10 cellular contexts compared by ENCODE assay signal in genomic region chr10:96288151-96288621, GRCh38. TPM values are rescaled to one million over a fixed set of nuclear protein-coding genes. Genes with fewer than 3 reads are reported as not detected.
DNase-seq lines count a peak whose midpoint lies in the region; ATAC-seq, FAIRE-seq and TF ChIP-seq lines count a peak whose summit lies in the region.
"Had no signal": no experiment of that assay in that cellular context is flagged by ENCODE, and none has a peak within 500 bp of the region (broad histone marks: within the 10 kb centered on the region; RNA-seq: fewer than 3 reads in every experiment).

No MANE protein-coding gene starts in this region.

- no peak overlapping the region for H3K4me3 ChIP-seq in adrenal gland

- no peak for TF ChIP-seq POLR2A in adrenal gland (IDR thresholded peaks at IDR 0.05)

- H3K36me3 Mint-ChIP-seq in T-helper 1 cell treated with Interleukin-12 subunit alpha and Interleukin-12 subunit beta and Interleukin-4 antibody, amounts not matched to agents 30 μg/mL and 1 μg/mL, for 36 hours (ENCODE audit: low read depth), result no peaks in the 10 kb centered on the region
- no peaks in the 10 kb centered on the region for H3K36me3 Mint-ChIP-seq in stimulated activated memory B cell treated with anti-CD40 and anti-IgM and Interleukin-4, amounts not matched to agents 10 μg/mL and 1 μg/mL and 100 μg/mL, for 72 hours

- peaks cover 14% of the 10 kb centered on the region for H3K4me1 Mint-ChIP-seq in T-helper 1 cell treated with Interleukin-12 subunit alpha and Interleukin-12 subunit beta and Interleukin-4 antibody, amounts not matched to agents 30 μg/mL and 1 μg/mL, for 36 hours (ENCODE audit: low read depth)
- peaks cover 62% of the 10 kb centered on the region for H3K4me1 Mint-ChIP-seq in stimulated activated memory B cell treated with anti-CD40 and anti-IgM and Interleukin-4, amounts not matched to agents 10 μg/mL and 1 μg/mL and 100 μg/mL, for 72 hours

- peak; percentile 59 for ATAC-seq in HG02759 (IDR thresholded peaks at IDR 0.05; ENCODE audit: unreplicated experiment)
- ATAC-seq in stimulated activated memory B cell treated with anti-CD40 and anti-IgM and Interleukin-4, amounts not matched to agents 10 μg/mL and 1 μg/mL and 100 μg/mL, for 72 hours, result peak; percentile 94

- no peaks in the 10 kb centered on the region for H3K9me3 ChIP-seq in adrenal gland (replicated peaks in 1 of 3)

- peaks cover 0 to 6% of the 10 kb centered on the region in 2 donors for H3K4me1 ChIP-seq in adrenal gland (replicated peaks in 1 of 2)

- H3K36me3 ChIP-seq in adrenal gland (replicated peaks in 1 of 2), result no peaks in the 10 kb centered on the region

- intact Hi-C loops in adrenal gland (cut with DNase I), result no loop called here

- H3K27me3 Mint-ChIP-seq in T-helper 1 cell treated with Interleukin-12 subunit alpha and Interleukin-12 subunit beta and Interleukin-4 antibody, amounts not matched to agents 30 μg/mL and 1 μg/mL, for 36 hours (ENCODE audit: low read depth), result no peaks in the 10 kb centered on the region
- no peaks in the 10 kb centered on the region for H3K27me3 Mint-ChIP-seq in stimulated activated memory B cell treated with anti-CD40 and anti-IgM and Interleukin-4, amounts not matched to agents 10 μg/mL and 1 μg/mL and 100 μg/mL, for 72 hours
- H3K27me3 Mint-ChIP-seq: dendritic cell treated with granulocyte-macrophage colony-stimulating factor and Interleukin-4, amounts not matched to agents 40 ng/mL and 50 ng/mL, for 4 days had no signal

- H3K4me3 Mint-ChIP-seq in T-helper 1 cell treated with Interleukin-12 subunit alpha and Interleukin-12 subunit beta and Interleukin-4 antibody, amounts not matched to agents 30 μg/mL and 1 μg/mL, for 36 hours, result peak overlapping the region; percentile 39
- peak overlapping the region; percentile 83 for H3K4me3 Mint-ChIP-seq in stimulated activated memory B cell treated with anti-CD40 and anti-IgM and Interleukin-4, amounts not matched to agents 10 μg/mL and 1 μg/mL and 100 μg/mL, for 72 hours
- H3K4me3 Mint-ChIP-seq: dendritic cell treated with granulocyte-macrophage colony-stimulating factor and Interleukin-4, amounts not matched to agents 40 ng/mL and 50 ng/mL, for 4 days had no signal

- H3K27ac Mint-ChIP-seq in T-helper 1 cell treated with Interleukin-12 subunit alpha and Interleukin-12 subunit beta and Interleukin-4 antibody, amounts not matched to agents 30 μg/mL and 1 μg/mL, for 36 hours, result peak overlapping the region; percentile 63
- H3K27ac Mint-ChIP-seq in stimulated activated memory B cell treated with anti-CD40 and anti-IgM and Interleukin-4, amounts not matched to agents 10 μg/mL and 1 μg/mL and 100 μg/mL, for 72 hours, result peak overlapping the region; percentile 96
- H3K27ac Mint-ChIP-seq: dendritic cell treated with granulocyte-macrophage colony-stimulating factor and Interleukin-4, amounts not matched to agents 40 ng/mL and 50 ng/mL, for 4 days had no signal

- DNase-seq in T-helper 1 cell (no peak), RPMI8226 (peak; percentile 40), adrenal gland (no peak), RCC 7860 (ENCODE audit: low spot score) (no peak), NCI-H526 (lab: John Stamatoyannopoulos, UW) (no peak)

- TF ChIP-seq CTCF in adrenal gland (IDR thresholded peaks at IDR 0.05), result no peak

- no peak for FAIRE-seq in RCC 7860 (lab: Jason Lieb, UNC)

- no peaks in the 10 kb centered on the region for H3K27me3 ChIP-seq in adrenal gland

- 42 to 51% (median 47%) methylated on average over 5 of the region's 5 CpGs for WGBS in adrenal gland, 4 donors

- H3K27ac ChIP-seq in adrenal gland, result no peak overlapping the region

- H3K9me3 Mint-ChIP-seq in T-helper 1 cell treated with Interleukin-12 subunit alpha and Interleukin-12 subunit beta and Interleukin-4 antibody, amounts not matched to agents 30 μg/mL and 1 μg/mL, for 36 hours, result no peaks in the 10 kb centered on the region
- H3K9me3 Mint-ChIP-seq in stimulated activated memory B cell treated with anti-CD40 and anti-IgM and Interleukin-4, amounts not matched to agents 10 μg/mL and 1 μg/mL and 100 μg/mL, for 72 hours, result no peaks in the 10 kb centered on the region
- H3K9me3 Mint-ChIP-seq: dendritic cell treated with granulocyte-macrophage colony-stimulating factor and Interleukin-4, amounts not matched to agents 40 ng/mL and 50 ng/mL, for 4 days had no signal

RNA-seq across cellular contexts. Expression of gene DNTT, which starts 16.0 kb away (rescaled TPM):
- total RNA-seq in adrenal gland, result not detected
- polyA plus RNA-seq in adrenal gland, result not detected
- total RNA-seq: RPMI7951 had no signal

RNA-seq across cellular contexts. Expression of gene BLNK, which starts 16.8 kb away (rescaled TPM):
- total RNA-seq in adrenal gland, result 1 to 10 TPM in 7 of 8 donors, under 1 TPM in 1; 0.72 to 8.5 (median 4.2) TPM
- polyA plus RNA-seq in adrenal gland, result 1 to 10 TPM; 1.9 to 4.2 (median 2.6) TPM
- total RNA-seq: RPMI7951 had no signal
